In the genomic region with DNA sequence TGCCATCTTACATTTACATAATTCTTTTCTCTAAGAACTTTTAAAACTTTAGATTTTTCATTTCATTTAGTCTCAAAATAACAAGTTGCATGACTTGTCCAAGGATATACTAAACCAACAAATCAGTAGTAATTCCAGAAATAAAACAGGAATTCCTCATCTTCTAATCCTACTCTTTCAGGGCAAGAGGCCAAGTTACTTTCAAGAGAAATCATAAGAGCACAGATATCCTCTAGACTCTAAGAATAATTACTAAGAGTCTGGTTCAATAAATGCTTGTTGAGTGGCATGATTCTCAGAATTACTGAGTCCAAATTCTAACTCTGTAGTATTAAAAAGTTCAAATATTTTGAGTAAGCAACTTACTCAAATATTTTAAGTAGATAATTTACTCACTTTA, we compare ENCODE assay signal across 22 cellular contexts. TPM values are rescaled to one million over a fixed set of nuclear protein-coding genes. Genes with fewer than 3 reads are reported as not detected.
DNase-seq lines count a peak whose midpoint lies in the region; ATAC-seq, FAIRE-seq and TF ChIP-seq lines count a peak whose summit lies in the region.
"Had no signal": no experiment of that assay in that cellular context is flagged by ENCODE, and none has a peak within 500 bp of the region (broad histone marks: within the 10 kb centered on the region; RNA-seq: fewer than 3 reads in every experiment).

No MANE protein-coding gene starts in this region.

- TF ChIP-seq POLR2A in A549 (IDR thresholded peaks at IDR 0.05; ENCODE audit: low read length): no peak

- DNase-seq in A549 (ENCODE audit: low read depth in 1 of 2, low spot score in 1 of 2) (no peak), HT1080 (ENCODE audit: low read depth) (peak; percentile 44), astrocyte of the hippocampus (ENCODE audit: low read depth, low spot score) (peak; percentile 25), iris pigment epithelial cell (ENCODE audit: low read depth) (peak; percentile 43), NCI-H2196 treated with DMSO at 0.1 percent for 48 hours (lab: John Stamatoyannopoulos, UW; ENCODE audit: unreplicated experiment) (no peak)
- DNase-seq in stimulated activated CD8-positive, alpha-beta memory T cell treated with anti-CD3 and anti-CD28 coated beads, Interleukin-4, amount 100 ng/mL, for 48 hours: no peak
- DNase-seq: activated CD4-positive, alpha-beta memory T cell treated with anti-CD3 and anti-CD28 coated beads for 36 hours; activated naive CD4-positive, alpha-beta T cell treated with anti-CD3 and anti-CD28 coated beads, Interleukin-2, amount 50 U/mL, for 16 hours; activated T-cell treated with anti-CD3 and anti-CD28 coated beads, Interleukin-2, amount 50 U/mL, for 24 hours; DMS153; heart left ventricle; kidney; natural killer cell; NCI-H1436 treated with DMSO at 0.1 percent for 48 hours; NCI-H446 treated with DMSO at 0.1 percent for 48 hours; tibial artery had no signal

- H3K27ac ChIP-seq in A549: peak overlapping the region; percentile 90 to 92; a peak in 5 of 6 replicates
- H3K27ac ChIP-seq: heart left ventricle, RWPE1, tibial artery had no signal

- CTCF ChIA-PET in A549 (lab: Yijun Ruan, JAX): no interaction called here

- ATAC-seq in A549 (no peak), HG03469 (IDR thresholded peaks at IDR 0.05; ENCODE audit: unreplicated experiment) (no peak), HG02610 (IDR thresholded peaks at IDR 0.05; ENCODE audit: unreplicated experiment) (no peak)
- ATAC-seq: heart left ventricle had no signal

- POLR2A ChIA-PET in A549 (lab: Yijun Ruan, JAX): interaction anchor here (1.1 kb wide), 1 partner anchor 9 kb away, joined by 3 read pairs; no protein-coding TSS in a partner anchor

- TF ChIP-seq RAD21 in A549 (conservative IDR thresholded peaks at IDR 0.05 in 1 of 2, IDR thresholded peaks at IDR 0.05 in 1 of 2): no peak

- peak overlapping the region; percentile 25; the same call in 1 of the 3 replicates for H3K4me3 ChIP-seq in A549
- H3K4me3 ChIP-seq: heart left ventricle, tibial artery had no signal

- peak; percentile 56 for FAIRE-seq in A549 (lab: Jason Lieb, UNC)
- FAIRE-seq: A204.1, bronchial epithelial cell, HTR-8/SVneo, kidney had no signal

- no peak for TF ChIP-seq CTCF in A549 (IDR thresholded peaks at IDR 0.05)

- H3K4me1 ChIP-seq in A549: peaks cover 77% of the 10 kb centered on the region

- TF ChIP-seq EP300 in A549 (IDR thresholded peaks at IDR 0.05): no peak

- peak overlapping the region; percentile 92 for H3K4me2 ChIP-seq in A549

- H3K9me3 ChIP-seq in A549: no peaks in the 10 kb centered on the region
- H3K9me3 ChIP-seq: heart left ventricle, tibial artery had no signal

TF ChIP-seq in A549, 52 proteins besides CTCF, POLR2A, EP300 and RAD21:
- TF ChIP-seq GATA3 (IDR thresholded peaks at IDR 0.05; ENCODE audit: borderline replicate concordance): peak; percentile 18; the same call in 1 of the 2 replicates
- TF ChIP-seq, protein P1, sequence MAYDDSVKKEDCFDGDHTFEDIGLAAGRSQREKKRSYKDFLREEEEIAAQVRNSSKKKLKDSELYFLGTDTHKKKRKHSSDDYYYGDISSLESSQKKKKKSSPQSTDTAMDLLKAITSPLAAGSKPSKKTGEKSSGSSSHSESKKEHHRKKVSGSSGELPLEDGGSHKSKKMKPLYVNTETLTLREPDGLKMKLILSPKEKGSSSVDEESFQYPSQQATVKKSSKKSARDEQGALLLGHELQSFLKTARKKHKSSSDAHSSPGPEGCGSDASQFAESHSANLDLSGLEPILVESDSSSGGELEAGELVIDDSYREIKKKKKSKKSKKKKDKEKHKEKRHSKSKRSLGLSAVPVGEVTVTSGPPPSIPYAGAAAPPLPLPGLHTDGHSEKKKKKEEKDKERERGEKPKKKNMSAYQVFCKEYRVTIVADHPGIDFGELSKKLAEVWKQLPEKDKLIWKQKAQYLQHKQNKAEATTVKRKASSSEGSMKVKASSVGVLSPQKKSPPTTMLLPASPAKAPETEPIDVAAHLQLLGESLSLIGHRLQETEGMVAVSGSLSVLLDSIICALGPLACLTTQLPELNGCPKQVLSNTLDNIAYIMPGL (CRISPR knock-in tag; IDR thresholded peaks at IDR 0.05; ENCODE audit: borderline replicate concordance): no peak

RNA-seq across cellular contexts. Expression of a gene that starts 12.9 kb away (rescaled TPM):
- 76.1 and 76.7 TPM in 2 replicates for polyA plus RNA-seq in A549 (2011; rRNA removed)
- 10.0 and 11.2 TPM in 2 replicates for polyA plus RNA-seq in A549 (2012; cell fraction: cytosol; rRNA removed)
- 4.0 and 4.3 TPM in 2 replicates for polyA plus RNA-seq in A549 (2012; cell fraction: nucleus; rRNA removed)
- 24.7 to 27.4 TPM (median 27.3 TPM) in 3 replicates for polyA plus RNA-seq in A549 (2017; fragmentation: RNase III; extraction: RNeasy Plus Mini Kit Qiagen cat#74134 plus additional on column Dnase treatment)
- polyA minus RNA-seq in A549 (2011; rRNA and poly(A)+ RNA removed): 90.9 and 93.1 TPM in 2 replicates
- 16.7 and 26.1 TPM in 2 replicates for total RNA-seq in HT1080 (2014; rRNA removed; shearing (Covaris generic))
- 23.4 and 33.8 TPM in 2 replicates for polyA plus RNA-seq in HT1080 (2015; cell fraction: cytosol; rRNA removed)
- polyA plus RNA-seq in HT1080 (2015; cell fraction: nucleus; rRNA removed): 16.9 and 17.0 TPM in 2 replicates

Comparison
In these comparisons a context has a peak if more than half of its experiments do, and no peak if none do; other contexts are left out.
1. DNase-seq: peak in HT1080 (single experiment), astrocyte of the hippocampus (single experiment) and iris pigment epithelial cell (single experiment); none in A549 (0 of 2), stimulated activated CD8-positive, alpha-beta memory T cell treated with anti-CD3 and anti-CD28 coated beads, Interleukin-4, amount 100 ng/mL, for 48 hours (single experiment) and NCI-H2196 treated with DMSO at 0.1 percent for 48 hours (single experiment).